Comparison of ENCODE assay signal across 2 cellular contexts in genomic region chr6:113953346-113953745, GRCh38.
TF ChIP-seq lines count a peak whose summit lies in the region.

No MANE protein-coding gene starts in this region.

TF ChIP-seq in IMR-90, 13 proteins besides CTCF, POLR2A, EP300 and RAD21 (continued from another document):
- no peak for TF ChIP-seq MAFK (IDR thresholded peaks at IDR 0.05; ENCODE audit: low read depth, low read length)
- no peak for TF ChIP-seq SMC3 (IDR thresholded peaks at IDR 0.05; ENCODE audit: low read depth, low read length)

TF ChIP-seq in SK-N-SH treated with all-trans-retinoic acid at 6 μM for 48 hours, 23 proteins besides CTCF, POLR2A, EP300 and RAD21 (continued from another document):
- no peak for TF ChIP-seq CREB5 (CRISPR knock-in tag; IDR thresholded peaks at IDR 0.05; ENCODE audit: low read depth)
- TF ChIP-seq BACH2 (CRISPR knock-in tag; IDR thresholded peaks at IDR 0.05; ENCODE audit: borderline replicate concordance) = no peak
- no peak for TF ChIP-seq TOX (CRISPR knock-in tag; IDR thresholded peaks at IDR 0.05; ENCODE audit: borderline replicate concordance)
